1 cellular context compared by ENCODE assay signal in the genomic region with DNA sequence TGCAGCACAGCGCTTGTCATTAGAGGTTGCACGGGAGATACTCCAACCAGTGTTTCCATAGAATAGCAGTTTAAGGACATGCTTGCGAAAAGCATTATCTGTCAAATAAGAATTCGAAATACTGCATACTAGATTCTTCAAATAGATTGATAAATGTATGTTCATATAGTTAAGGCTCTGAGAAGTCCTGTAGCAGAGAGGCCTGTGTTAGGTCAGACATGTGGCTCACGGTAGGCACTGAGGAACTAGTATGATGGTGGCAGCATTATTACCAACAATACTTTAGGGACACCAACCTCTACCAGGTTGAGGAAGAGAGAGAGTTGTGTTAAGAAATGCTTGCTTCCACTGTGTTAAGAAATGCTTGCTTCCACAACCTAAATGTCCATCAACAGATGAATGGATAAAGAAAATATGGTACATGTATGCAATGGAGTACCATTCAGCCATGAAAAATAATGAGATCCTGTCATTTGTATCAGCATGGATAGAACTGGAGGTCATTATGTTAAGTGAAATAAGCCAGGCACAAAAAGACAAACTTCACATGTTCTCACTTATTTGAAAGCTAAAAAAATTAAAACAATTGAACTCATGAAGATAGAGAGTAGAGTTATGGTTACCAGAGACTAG.
TF ChIP-seq lines count a peak whose summit lies in the region.

No MANE protein-coding gene starts in this region.

TF ChIP-seq in SK-N-SH, 30 proteins besides CTCF, POLR2A, EP300 and RAD21 (continued from another document):
- TF ChIP-seq, protein P1, sequence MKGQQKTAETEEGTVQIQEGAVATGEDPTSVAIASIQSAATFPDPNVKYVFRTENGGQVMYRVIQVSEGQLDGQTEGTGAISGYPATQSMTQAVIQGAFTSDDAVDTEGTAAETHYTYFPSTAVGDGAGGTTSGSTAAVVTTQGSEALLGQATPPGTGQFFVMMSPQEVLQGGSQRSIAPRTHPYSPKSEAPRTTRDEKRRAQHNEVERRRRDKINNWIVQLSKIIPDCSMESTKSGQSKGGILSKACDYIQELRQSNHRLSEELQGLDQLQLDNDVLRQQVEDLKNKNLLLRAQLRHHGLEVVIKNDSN (IDR thresholded peaks at IDR 0.05; ENCODE audit: borderline replicate concordance, low read depth): no peak
- no peak for TF ChIP-seq JUND (IDR thresholded peaks at IDR 0.05)
